In the genomic region with DNA sequence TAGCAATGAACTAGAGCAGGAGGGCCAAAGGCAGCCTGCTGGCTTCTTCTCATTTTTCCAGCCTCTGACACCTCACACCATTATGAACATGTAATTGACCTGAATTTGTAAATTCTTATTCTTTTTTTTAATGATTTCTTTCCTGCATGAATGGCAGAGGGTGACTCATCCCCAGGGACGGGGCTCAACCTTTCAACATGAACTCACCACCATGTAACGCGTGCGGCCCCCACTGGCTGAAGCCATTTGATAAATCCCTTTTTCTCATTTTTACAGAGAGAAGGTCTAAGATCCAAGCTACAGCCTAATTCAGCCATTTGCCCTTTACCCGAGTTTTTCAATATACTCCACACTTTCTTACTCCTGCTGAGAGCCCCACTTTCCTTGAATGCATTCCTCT, we compare ENCODE assay signal across 14 cellular contexts. TPM values are rescaled to one million over a fixed set of nuclear protein-coding genes. Genes with fewer than 3 reads are reported as not detected.
DNase-seq lines count a peak whose midpoint lies in the region; ATAC-seq and TF ChIP-seq lines count a peak whose summit lies in the region.
"Had no signal": no experiment of that assay in that cellular context is flagged by ENCODE, and none has a peak within 500 bp of the region (broad histone marks: within the 10 kb centered on the region; RNA-seq: fewer than 3 reads in every experiment).

No MANE protein-coding gene starts in this region.

- no peak overlapping the region for H3K18ac ChIP-seq in IMR-90 (ENCODE audit: low read depth, low read length)

- H2AK5ac ChIP-seq in IMR-90 (ENCODE audit: low read depth, low read length): no peak overlapping the region; the same call in 1 of the 2 replicates

- in situ Hi-C loops in IMR-90 (cut with MboI; ENCODE audit: low sequenced_read_pairs): no loop called here
- in situ Hi-C loops in astrocyte of the spinal cord (cut with HindIII; ENCODE audit: low sequenced_read_pairs): no loop called here

- peak overlapping the region in 1 of 2 experiments; percentile 69; a peak in 1 of 4 replicates for H4K8ac ChIP-seq in IMR-90 (ENCODE audit: low read depth in 2 of 2, low read length in 2 of 2)

- CTCF ChIA-PET in IMR-90 (lab: Yijun Ruan, JAX): interaction anchor here (0.6 kb wide), 2 partner anchors 26 to 310 kb away, joined by 3 read pairs; no protein-coding TSS in a partner anchor

- no peak overlapping the region for H3K4me3 ChIP-seq in IMR-90 (ENCODE audit: insufficient read depth, low read depth, low read length)
- H3K4me3 ChIP-seq in astrocyte of the spinal cord (ENCODE audit: low read depth, low read length): no peak overlapping the region
- H3K4me3 ChIP-seq in tibial artery: no peak overlapping the region
- no peak overlapping the region for H3K4me3 ChIP-seq in heart left ventricle
- H3K4me3 ChIP-seq: gastroesophageal sphincter had no signal

- H3K27ac ChIP-seq in IMR-90 (ENCODE audit: insufficient read depth, low read length) (no peak overlapping the region), tibial artery (no peak overlapping the region), heart left ventricle (no peak overlapping the region)
- H3K27ac ChIP-seq: gastroesophageal sphincter had no signal

- H2AK9ac ChIP-seq in IMR-90 (replicated peaks; ENCODE audit: low read depth, low read length, poor library complexity): no peak overlapping the region

- no peak overlapping the region for H2BK20ac ChIP-seq in IMR-90 (ENCODE audit: low read depth, low read length)

- peak overlapping the region; percentile 25; the same call in 1 of the 2 replicates for H2BK120ac ChIP-seq in IMR-90 (ENCODE audit: low read depth, low read length)

- H3K36me3 ChIP-seq in IMR-90 (ENCODE audit: control insufficient read depth, insufficient read depth, low read length): no peaks in the 10 kb centered on the region
- H3K36me3 ChIP-seq in tibial artery: no peaks in the 10 kb centered on the region
- no peaks in the 10 kb centered on the region for H3K36me3 ChIP-seq in heart left ventricle
- H3K36me3 ChIP-seq: gastroesophageal sphincter had no signal

- peak; percentile 55 for TF ChIP-seq RAD21 in IMR-90 (IDR thresholded peaks at IDR 0.05; ENCODE audit: low read length)

- no peaks in the 10 kb centered on the region for H3K79me1 ChIP-seq in IMR-90 (ENCODE audit: low read depth in 1 of 2, low read length in 2 of 2)

- peak; percentile 60 for DNase-seq in EL
- peak; percentile 56 for DNase-seq in IMR-90
- peak; percentile 68 for DNase-seq in astrocyte of the spinal cord (ENCODE audit: low read depth, low spot score)
- DNase-seq in lung microvascular endothelial cell (ENCODE audit: low read depth in 2 of 2): peak; percentile 34 to 76
- no peak for DNase-seq in osteocyte (ENCODE audit: extremely low spot score, unreplicated experiment)
- DNase-seq in tibial artery: no peak
- no peak for DNase-seq in heart left ventricle
- DNase-seq: CD8-positive, alpha-beta memory T cell; natural killer cell; NCI-H1436 treated with DMSO at 0.1 percent for 48 hours; NCI-H524 treated with DMSO at 0.1 percent for 48 hours; SHP77 had no signal

- H2AFZ ChIP-seq in IMR-90 (replicated peaks; ENCODE audit: low read length, poor library complexity): no peak overlapping the region

- no peak overlapping the region for H3K4me3 Mint-ChIP-seq in osteocyte (ENCODE audit: unreplicated experiment)
- H3K4me3 Mint-ChIP-seq: CD8-positive, alpha-beta memory T cell; natural killer cell had no signal

- peak; percentile 44 for TF ChIP-seq CTCF in IMR-90 (conservative IDR thresholded peaks at IDR 0.05; ENCODE audit: low read depth, low read length)
- peak; percentile 39 for TF ChIP-seq CTCF in astrocyte of the spinal cord (IDR thresholded peaks at IDR 0.05; ENCODE audit: low read depth, low read length)
- TF ChIP-seq CTCF in osteocyte (IDR thresholded peaks at IDR 0.05): no peak
- no peak for TF ChIP-seq CTCF in tibial artery (IDR thresholded peaks at IDR 0.05)
- no peak for TF ChIP-seq CTCF in heart left ventricle (IDR thresholded peaks at IDR 0.05)

- no peaks in the 10 kb centered on the region for H3K36me3 Mint-ChIP-seq in osteocyte (ENCODE audit: unreplicated experiment)
- H3K36me3 Mint-ChIP-seq: CD8-positive, alpha-beta memory T cell; natural killer cell had no signal

- H4K5ac ChIP-seq in IMR-90 (ENCODE audit: low read depth, low read length): no peak overlapping the region

- intact Hi-C loops in IMR-90 (cut with micrococcal nuclease): no loop called here
- intact Hi-C loops in tibial artery (cut with DNase I; ENCODE audit: low total_unique reads): loop anchor here (10.0 kb wide), 1 partner anchor 132 kb away; no protein-coding TSS in a partner anchor
- intact Hi-C loops in heart left ventricle (cut with DNase I): loop anchor here in 4 of 10 donors (5.0 kb wide), 3 partner anchors 39 to 64 kb away; no protein-coding TSS in a partner anchor

- 60% methylated on average over 4 of the region's 5 CpGs; no CpG with 5 or more reads in 1 of the 2 experiments for WGBS in IMR-90 (ENCODE audit: extremely low coverage in 2 of 2, insufficient read length in 1 of 2), 2 experiments
- WGBS in heart left ventricle, 4 donors: 93 to 97% (median 95%) methylated on average over 5 of the region's 5 CpGs

- POLR2A ChIA-PET in IMR-90 (lab: Charles Lee; ENCODE audit: unreplicated experiment): no interaction called here

- peaks cover 3% of the 10 kb centered on the region; the same call in 1 of the 2 replicates for H3K9me1 ChIP-seq in IMR-90 (ENCODE audit: insufficient read depth, low read length)

- peaks cover 5% of the 10 kb centered on the region; the same call in 1 of the 2 replicates for H3K4me1 ChIP-seq in IMR-90 (ENCODE audit: control insufficient read depth, insufficient read depth, low read length)
- no peaks in the 10 kb centered on the region for H3K4me1 ChIP-seq in tibial artery
- H3K4me1 ChIP-seq in heart left ventricle: peaks cover 0 to 11% (median 0%) of the 10 kb centered on the region in 12 donors
- H3K4me1 ChIP-seq: gastroesophageal sphincter had no signal

- no peak overlapping the region for H3K4me2 ChIP-seq in IMR-90 (ENCODE audit: low read depth, low read length)

- H3K27me3 ChIP-seq in IMR-90 (ENCODE audit: control insufficient read depth, insufficient read depth, low read length) (no peaks in the 10 kb centered on the region), tibial artery (no peaks in the 10 kb centered on the region), heart left ventricle (no peaks in the 10 kb centered on the region)
- H3K27me3 ChIP-seq: gastroesophageal sphincter had no signal

- peaks cover under 1% of the 10 kb centered on the region for H3K9me3 Mint-ChIP-seq in osteocyte (ENCODE audit: unreplicated experiment)
- H3K9me3 Mint-ChIP-seq: CD8-positive, alpha-beta memory T cell; natural killer cell had no signal

- H3K4me1 Mint-ChIP-seq in osteocyte (ENCODE audit: unreplicated experiment): peaks cover 21% of the 10 kb centered on the region
- H3K4me1 Mint-ChIP-seq: CD8-positive, alpha-beta memory T cell; natural killer cell had no signal

- no peak overlapping the region for H3K23ac ChIP-seq in IMR-90 (ENCODE audit: low read depth, low read length)

- dilution Hi-C loops in IMR-90 (cut with HindIII; ENCODE audit: low sequenced_read_pairs, unreplicated experiment): no loop called here

- no TSS peak for BruUV-seq in IMR-90 (replicated peaks; lab: Mats Ljungman, UMichigan)

- 0 out of 2 replicates have a peak overlapping the region, but pooled peaks have one; percentile 5 for H4K91ac ChIP-seq in IMR-90 (ENCODE audit: insufficient read depth, low read depth, low read length)

- H3K27ac Mint-ChIP-seq in osteocyte (ENCODE audit: unreplicated experiment): no peak overlapping the region
- H3K27ac Mint-ChIP-seq: CD8-positive, alpha-beta memory T cell; natural killer cell had no signal

- no peak overlapping the region for H3K9ac ChIP-seq in IMR-90 (ENCODE audit: low read depth, low read length)

- H3K4ac ChIP-seq in IMR-90 (ENCODE audit: low read depth, low read length): peak overlapping the region; percentile 66; the same call in 1 of the 2 replicates

- H2BK15ac ChIP-seq in IMR-90 (ENCODE audit: low read depth, low read length): 0 out of 3 replicates have a peak overlapping the region, but pooled peaks have one; percentile 40

- H3K56ac ChIP-seq in IMR-90 (ENCODE audit: extremely low read depth, insufficient read depth, low read length): no peak overlapping the region

- no peaks in the 10 kb centered on the region for H3K9me3 ChIP-seq in IMR-90 (ENCODE audit: control insufficient read depth, insufficient read depth, low read length)
- H3K9me3 ChIP-seq in tibial artery: no peaks in the 10 kb centered on the region
- peaks cover 0 to 9% (median 0%) of the 10 kb centered on the region in 12 donors for H3K9me3 ChIP-seq in heart left ventricle
- H3K9me3 ChIP-seq: gastroesophageal sphincter had no signal

- H3K27me3 Mint-ChIP-seq in osteocyte (ENCODE audit: unreplicated experiment): no peaks in the 10 kb centered on the region

- no peak overlapping the region for H2BK5ac ChIP-seq in IMR-90 (ENCODE audit: low read depth, low read length, poor library complexity, severe bottlenecking)

- no peaks in the 10 kb centered on the region for H4K20me1 ChIP-seq in IMR-90 (ENCODE audit: insufficient read depth, low read length)

- ATAC-seq in IMR-90 (ENCODE audit: low read depth) (peak; percentile 65), GM19463 (IDR thresholded peaks at IDR 0.05; ENCODE audit: unreplicated experiment) (no peak), heart left ventricle (no peak)
- ATAC-seq: gastroesophageal sphincter, natural killer cell had no signal

- TF ChIP-seq POLR2A in IMR-90 (IDR thresholded peaks at IDR 0.05; ENCODE audit: low read depth, low read length): no peak
- no peak for TF ChIP-seq POLR2A in heart left ventricle (IDR thresholded peaks at IDR 0.05)

- no peak overlapping the region for H3K14ac ChIP-seq in IMR-90 (replicated peaks; ENCODE audit: low read depth, low read length)

TF ChIP-seq in IMR-90, 13 proteins besides CTCF, POLR2A, EP300 and RAD21:
- no peak for TF ChIP-seq RCOR1 (IDR thresholded peaks at IDR 0.05; ENCODE audit: insufficient replicate concordance, low read length)
- TF ChIP-seq FOS (IDR thresholded peaks at IDR 0.05; ENCODE audit: low read depth, low read length): peak; percentile 55; the same call in 1 of the 2 replicates
- peak; percentile 47 for TF ChIP-seq SMC3 (IDR thresholded peaks at IDR 0.05; ENCODE audit: low read depth, low read length)

RNA-seq across cellular contexts. Expression of a gene that starts 9.3 kb away (rescaled TPM):
- total RNA-seq in IMR-90 (2012; rRNA removed) (20.6 and 21.7 TPM in 2 replicates), lung microvascular endothelial cell (20.2 and 29.4 TPM in 2 replicates), osteocyte (18.2 and 18.8 TPM in 2 replicates), heart left ventricle (10 to 100 TPM; 27.9 to 92.7 (median 45.1) TPM)
- polyA plus RNA-seq in IMR-90 (2012; rRNA removed) (21.3 and 22.8 TPM in 2 replicates), heart left ventricle (10 to 100 TPM; 19.0 to 35.7 TPM)
- 18.3 and 18.4 TPM in 2 replicates for polyA plus RNA-seq in IMR-90 (2012; cell fraction: cytosol; rRNA removed)
- polyA plus RNA-seq in IMR-90 (2012; cell fraction: nucleus; rRNA removed; ENCODE audit: low replicate concordance): 42.7 and 92.6 TPM in 2 replicates

Comparison
In these comparisons a context has a peak if more than half of its experiments do, and no peak if none do; other contexts are left out.
1. DNase-seq: peak in EL (single experiment), IMR-90 (single experiment), astrocyte of the spinal cord (single experiment) and lung microvascular endothelial cell (2 of 2); none in osteocyte (single experiment), tibial artery (0 of 2) and heart left ventricle (0 of 5).
2. CTCF ChIP-seq: peak in IMR-90 (single experiment) and astrocyte of the spinal cord (single experiment); none in osteocyte (single experiment), tibial artery (0 of 2) and heart left ventricle (0 of 12).